21 cellular contexts compared by ENCODE assay signal in genomic region chr12:109200825-109201495, GRCh38.
"Had no signal": no experiment of that assay in that cellular context is flagged by ENCODE, and none has a peak within 500 bp of the region (broad histone marks: within the 10 kb centered on the region; RNA-seq: fewer than 3 reads in every experiment).

No MANE protein-coding gene starts in this region.

- H3K4me3 ChIP-seq: esophagus muscularis mucosa, heart right ventricle, left ventricle myocardium inferior, lower lobe of right lung, pancreas, smooth muscle cell, stomach, thyroid gland had no signal

- DNase-seq: cortex of kidney; glutamatergic neuron; heart right ventricle; hippocampal formation; left cardiac atrium; left ventricle myocardium inferior; lower lobe of right lung; natural killer cell; pancreas; retina; stimulated activated CD4-positive, alpha-beta T cell treated with anti-CD3 and anti-CD28 coated beads, Interleukin-2, amount 100 ng/mL, for 24 hours; stimulated activated CD4-positive, alpha-beta T cell treated with anti-CD3 and anti-CD28 coated beads, Interleukin-4, amount 100 ng/mL, for 24 hours; stimulated activated naive CD4-positive, alpha-beta T cell treated with Interleukin-2 at 50 U/mL for 16 hours; stomach; thyroid gland had no signal

- ATAC-seq: left cardiac atrium, lower lobe of right lung, natural killer cell, pancreas, sciatic nerve had no signal

- FAIRE-seq: islet of Langerhans, pancreas had no signal

- H3K4me1 ChIP-seq: esophagus muscularis mucosa, left ventricle myocardium inferior, lower lobe of right lung, stomach, thyroid gland had no signal

- H3K27ac ChIP-seq: foreskin keratinocyte, left ventricle myocardium inferior, lower lobe of right lung, neutrophil, pancreas, stomach, thyroid gland had no signal

- H3K9me3 ChIP-seq: esophagus muscularis mucosa, left ventricle myocardium inferior, lower lobe of right lung, neutrophil, pancreas, stomach, thyroid gland had no signal

- H3K27me3 ChIP-seq: esophagus muscularis mucosa, foreskin keratinocyte, heart right ventricle, neutrophil, pancreas, stomach, thyroid gland had no signal

- H3K4me2 ChIP-seq: smooth muscle cell had no signal
